Comparison of ENCODE assay signal across 23 cellular contexts in genomic region chr6:128759901-128760300, GRCh38.
DNase-seq lines count a peak whose midpoint lies in the region; ATAC-seq, FAIRE-seq and TF ChIP-seq lines count a peak whose summit lies in the region.
"Had no signal": no experiment of that assay in that cellular context is flagged by ENCODE, and none has a peak within 500 bp of the region (broad histone marks: within the 10 kb centered on the region; RNA-seq: fewer than 3 reads in every experiment).

No MANE protein-coding gene starts in this region.

- H4K91ac ChIP-seq in H1 (replicated peaks; ENCODE audit: insufficient read length, low read length) = no peak overlapping the region

- no peaks in the 10 kb centered on the region for H3K9me3 ChIP-seq in mammary epithelial cell (replicated peaks; ENCODE audit: insufficient read depth, low read length)
- H3K9me3 ChIP-seq in breast epithelium = no peaks in the 10 kb centered on the region
- no peaks in the 10 kb centered on the region; a peak in 1 of 4 replicates for H3K9me3 ChIP-seq in H1 (ENCODE audit: insufficient read depth in 2 of 2, low read depth in 1 of 2, low read length in 1 of 2)
- H3K9me3 ChIP-seq: A549; BE2C; BLaER1 treated with 17β-estradiol and CSF1 and Interleukin-3, amounts not matched to agents 10 nM and 100 nM had no signal

- no peak for FAIRE-seq in H1 (lab: Jason Lieb, UNC)
- FAIRE-seq: A549, GM12891, GM18507 had no signal

- DNase-seq in mammary epithelial cell (no peak), breast epithelium (ENCODE audit: low spot score in 2 of 2) (no peak), H1 (ENCODE audit: low read depth in 1 of 2, low spot score in 2 of 2) (no peak), C1 segment of cervical spinal cord (lab: John Stamatoyannopoulos, UW) (no peak)
- DNase-seq in stimulated activated effector memory CD8-positive, alpha-beta T cell treated with anti-CD3 and anti-CD28 coated beads, Interleukin-12 subunit alpha, Interleukin-12 subunit beta, amount 100 ng/mL, for 72 hours (ENCODE audit: low spot score in 2 of 2) = no peak
- no peak for DNase-seq in activated CD4-positive, CD25-positive, alpha-beta regulatory T cell treated with anti-CD3 and anti-CD28 coated beads, Interleukin-2, amount 50 U/mL, for 72 hours
- DNase-seq: 8988T, ACHN, AML-193, BE2C, Calu3, COR-L47, DMS53, DMS79 treated with DMSO at 0.1 percent for 48 hours, GF-D8, GOT3, H7, HCEC 1CT had no signal

- in situ Hi-C loops in mammary epithelial cell (cut with MboI; ENCODE audit: low sequenced_read_pairs in 2 of 2) = no loop called here

- no peak for TF ChIP-seq POLR2A in breast epithelium (IDR thresholded peaks at IDR 0.05)
- no peak for TF ChIP-seq POLR2A in H1 (IDR thresholded peaks at IDR 0.05; ENCODE audit: control extremely low read depth in 1 of 2, low read depth in 2 of 2, low read length in 2 of 2)

- no peaks in the 10 kb centered on the region for H3K27me3 ChIP-seq in mammary epithelial cell (ENCODE audit: insufficient read depth, low read length)
- H3K27me3 ChIP-seq in breast epithelium = no peaks in the 10 kb centered on the region
- no peaks in the 10 kb centered on the region for H3K27me3 ChIP-seq in H1 (replicated peaks in 1 of 4; ENCODE audit: control insufficient read depth in 3 of 4, extremely low read depth in 1 of 4, insufficient read depth in 3 of 4, low read length in 3 of 4)
- H3K27me3 ChIP-seq: BE2C; BLaER1 treated with 17β-estradiol and CSF1 and Interleukin-3, amounts not matched to agents 10 nM and 100 nM had no signal

- no peak overlapping the region for H3K27ac Mint-ChIP-seq in stimulated activated effector memory CD8-positive, alpha-beta T cell treated with anti-CD3 and anti-CD28 coated beads, Interleukin-12 subunit alpha, Interleukin-12 subunit beta, amount 100 ng/mL, for 72 hours
- H3K27ac Mint-ChIP-seq: CD4-positive, alpha-beta memory T cell had no signal

- no peak overlapping the region for H3K18ac ChIP-seq in H1 (ENCODE audit: extremely low read depth, low read length)

- no peaks in the 10 kb centered on the region for H3K9me3 Mint-ChIP-seq in stimulated activated effector memory CD8-positive, alpha-beta T cell treated with anti-CD3 and anti-CD28 coated beads, Interleukin-12 subunit alpha, Interleukin-12 subunit beta, amount 100 ng/mL, for 72 hours

- no peak overlapping the region for H2AK5ac ChIP-seq in H1 (ENCODE audit: low read depth, low read length)

- dilution Hi-C loops in mammary epithelial cell (cut with HindIII; ENCODE audit: low sequenced_read_pairs) = no loop called here

- CTCF ChIA-PET in mammary epithelial cell (lab: Charles Lee; ENCODE audit: low non-redundant PET) = no interaction called here
- CTCF ChIA-PET in H1 (lab: Charles Lee; ENCODE audit: partially characterized antibody) = interaction anchor here (1.2 kb wide), 1 partner anchor 29 kb away, joined by 3 read pairs; no protein-coding TSS in a partner anchor

- H3K4me3 Mint-ChIP-seq in stimulated activated effector memory CD8-positive, alpha-beta T cell treated with anti-CD3 and anti-CD28 coated beads, Interleukin-12 subunit alpha, Interleukin-12 subunit beta, amount 100 ng/mL, for 72 hours = no peak overlapping the region
- H3K4me3 Mint-ChIP-seq: CD4-positive, alpha-beta memory T cell had no signal

- intact Hi-C loops in mammary epithelial cell (cut with micrococcal nuclease) (no loop called here), breast epithelium (cut with DNase I; ENCODE audit: low total_unique reads) (no loop called here)

- H3K36me3 ChIP-seq in mammary epithelial cell (ENCODE audit: insufficient read depth, low read length) (no peaks in the 10 kb centered on the region), breast epithelium (no peaks in the 10 kb centered on the region), H1 (ENCODE audit: control insufficient read depth in 2 of 4, insufficient read depth in 4 of 4, low read length in 3 of 4) (no peaks in the 10 kb centered on the region)
- H3K36me3 ChIP-seq: BE2C; BLaER1 treated with 17β-estradiol and CSF1 and Interleukin-3, amounts not matched to agents 10 nM and 100 nM had no signal

- H3K4me3 ChIP-seq in mammary epithelial cell (replicated peaks in 1 of 3; ENCODE audit: insufficient read depth in 1 of 3, low read depth in 2 of 3, low read length in 3 of 3) (no peak overlapping the region), breast epithelium (no peak overlapping the region), H1 (ENCODE audit: extremely low read depth in 1 of 4, insufficient read depth in 2 of 4, low read depth in 3 of 4, low read length in 4 of 4) (no peak overlapping the region)
- H3K4me3 ChIP-seq: A549; BLaER1 treated with 17β-estradiol and CSF1 and Interleukin-3, amounts not matched to agents 10 nM and 100 nM had no signal

- BruUV-seq in mammary epithelial cell (replicated peaks; lab: Mats Ljungman, UMichigan) = no TSS peak

- H3K9ac ChIP-seq in mammary epithelial cell (ENCODE audit: insufficient read depth, low read length) = no peak overlapping the region
- no peak overlapping the region for H3K9ac ChIP-seq in H1 (replicated peaks in 1 of 4; ENCODE audit: extremely low read depth in 1 of 4, low read depth in 3 of 4, low read length in 3 of 4)
- H3K9ac ChIP-seq: BLaER1 treated with 17β-estradiol and CSF1 and Interleukin-3, amounts not matched to agents 10 nM and 100 nM had no signal

- no peak overlapping the region for H3K14ac ChIP-seq in H1 (ENCODE audit: insufficient read length)

- peak; percentile 21 for ATAC-seq in stimulated activated effector memory CD8-positive, alpha-beta T cell treated with anti-CD3 and anti-CD28 coated beads, Interleukin-12 subunit alpha, Interleukin-12 subunit beta, amount 100 ng/mL, for 72 hours
- ATAC-seq: A549 had no signal

- TF ChIP-seq EP300 in H1 (IDR thresholded peaks at IDR 0.05; ENCODE audit: borderline replicate concordance in 1 of 2, low read depth in 2 of 2, low read length in 2 of 2) = no peak

- H3K79me2 ChIP-seq in mammary epithelial cell (ENCODE audit: insufficient read depth, low read length) (no peaks in the 10 kb centered on the region), H1 (ENCODE audit: control insufficient read depth in 1 of 2, insufficient read depth in 2 of 2, low read length in 2 of 2) (no peaks in the 10 kb centered on the region)

- no peak overlapping the region for H2BK12ac ChIP-seq in H1 (ENCODE audit: low read depth, low read length)

- H3K36me3 Mint-ChIP-seq in stimulated activated effector memory CD8-positive, alpha-beta T cell treated with anti-CD3 and anti-CD28 coated beads, Interleukin-12 subunit alpha, Interleukin-12 subunit beta, amount 100 ng/mL, for 72 hours = no peaks in the 10 kb centered on the region
- H3K36me3 Mint-ChIP-seq: CD4-positive, alpha-beta memory T cell had no signal

- no peak overlapping the region for H3K4me2 ChIP-seq in mammary epithelial cell (ENCODE audit: insufficient read depth, low read depth, low read length)
- no peak overlapping the region for H3K4me2 ChIP-seq in H1 (ENCODE audit: insufficient read depth in 1 of 2, low read depth in 2 of 2, low read length in 2 of 2)
- H3K4me2 ChIP-seq: A549 had no signal

- no peak overlapping the region for H3K4ac ChIP-seq in H1 (replicated peaks; ENCODE audit: insufficient read length, low read depth, low read length)

- no peaks in the 10 kb centered on the region for H3K23me2 ChIP-seq in H1 (ENCODE audit: low read depth, low read length)

- TF ChIP-seq CTCF in mammary epithelial cell (conservative IDR thresholded peaks at IDR 0.05 in 1 of 2, IDR thresholded peaks at IDR 0.05 in 1 of 2; ENCODE audit: extremely low read depth in 1 of 2, insufficient read depth in 1 of 2, low read depth in 1 of 2, low read length in 2 of 2) (no peak), breast epithelium (IDR thresholded peaks at IDR 0.05) (no peak), H1 (IDR thresholded peaks at IDR 0.05; ENCODE audit: control extremely low read depth in 1 of 3, insufficient read depth in 1 of 3, low read depth in 1 of 3, low read length in 3 of 3) (no peak)

- H2BK15ac ChIP-seq in H1 (ENCODE audit: low read length) = no peak overlapping the region

- H4K8ac ChIP-seq in H1 (ENCODE audit: extremely low read depth, insufficient read depth, low read length) = peak overlapping the region; percentile 51; the same call in 1 of the 2 replicates

- H4K20me1 ChIP-seq in mammary epithelial cell (ENCODE audit: insufficient read depth, low read length) (no peaks in the 10 kb centered on the region), H1 (replicated peaks in 1 of 2; ENCODE audit: control insufficient read depth in 1 of 2, insufficient read depth in 2 of 2, low read length in 2 of 2) (no peaks in the 10 kb centered on the region)
- H4K20me1 ChIP-seq: BLaER1 treated with 17β-estradiol and CSF1 and Interleukin-3, amounts not matched to agents 10 nM and 100 nM had no signal

- H3K27ac ChIP-seq in mammary epithelial cell (ENCODE audit: insufficient read depth, low read depth, low read length) (no peak overlapping the region), breast epithelium (no peak overlapping the region), H1 (ENCODE audit: low read depth, low read length) (no peak overlapping the region)
- H3K27ac ChIP-seq: A549 had no signal

- H3K4me1 ChIP-seq in mammary epithelial cell (ENCODE audit: insufficient read depth, low read length) = peaks cover 14% of the 10 kb centered on the region
- H3K4me1 ChIP-seq in breast epithelium = no peaks in the 10 kb centered on the region
- no peaks in the 10 kb centered on the region for H3K4me1 ChIP-seq in H1 (replicated peaks in 1 of 4; ENCODE audit: control insufficient read depth in 3 of 4, insufficient read depth in 4 of 4, low read length in 3 of 4)
- H3K4me1 ChIP-seq: A549, BE2C had no signal

- TF ChIP-seq RAD21 in H1 (IDR thresholded peaks at IDR 0.05 in 1 of 2, conservative IDR thresholded peaks at IDR 0.05 in 1 of 2; ENCODE audit: low read depth in 2 of 2, low read length in 2 of 2) = no peak

- H2BK20ac ChIP-seq in H1 (ENCODE audit: low read length) = 0 out of 2 replicates have a peak overlapping the region, but pooled peaks have one; percentile 61

- WGBS in mammary epithelial cell (ENCODE audit: low coverage, missing lambda C conversion rate) = 96% methylated on average over 2 of the region's 3 CpGs
- WGBS in H1 (ENCODE audit: extremely low coverage in 1 of 2, insufficient coverage in 1 of 2, insufficient read length in 1 of 2, insufficient replicate concordance in 2 of 2, low coverage in 1 of 2, low lambda C conversion rate in 2 of 2, missing lambda C conversion rate in 1 of 2), 2 experiments = 97% methylated on average over 3 of the region's 3 CpGs; no CpG with 5 or more reads in 1 of the 2 experiments

- H3K4me1 Mint-ChIP-seq in stimulated activated effector memory CD8-positive, alpha-beta T cell treated with anti-CD3 and anti-CD28 coated beads, Interleukin-12 subunit alpha, Interleukin-12 subunit beta, amount 100 ng/mL, for 72 hours = no peaks in the 10 kb centered on the region
- H3K4me1 Mint-ChIP-seq: CD4-positive, alpha-beta memory T cell had no signal

- H3K56ac ChIP-seq in H1 (replicated peaks; ENCODE audit: insufficient read length, low read depth, low read length) = no peak overlapping the region

- H2AFZ ChIP-seq in mammary epithelial cell (ENCODE audit: low read depth, low read length) = peak overlapping the region; percentile 3
- H2AFZ ChIP-seq in H1 (ENCODE audit: low read length) = no peak overlapping the region

- no peak overlapping the region for H2BK5ac ChIP-seq in H1 (ENCODE audit: low read depth, low read length)

- no peaks in the 10 kb centered on the region for H3K79me1 ChIP-seq in H1 (ENCODE audit: low read depth, low read length)

- H3K23ac ChIP-seq in H1 (ENCODE audit: insufficient read length) = no peak overlapping the region

- no peak overlapping the region for H4K5ac ChIP-seq in H1 (ENCODE audit: insufficient read length, low read depth, low read length)

- no peak overlapping the region for H2BK120ac ChIP-seq in H1 (replicated peaks; ENCODE audit: low read depth, low read length)

- POLR2A ChIA-PET in H1 (lab: Charles Lee; ENCODE audit: partially characterized antibody) = no interaction called here
